ENCODE assay signal across 1 cellular context in the genomic region with DNA sequence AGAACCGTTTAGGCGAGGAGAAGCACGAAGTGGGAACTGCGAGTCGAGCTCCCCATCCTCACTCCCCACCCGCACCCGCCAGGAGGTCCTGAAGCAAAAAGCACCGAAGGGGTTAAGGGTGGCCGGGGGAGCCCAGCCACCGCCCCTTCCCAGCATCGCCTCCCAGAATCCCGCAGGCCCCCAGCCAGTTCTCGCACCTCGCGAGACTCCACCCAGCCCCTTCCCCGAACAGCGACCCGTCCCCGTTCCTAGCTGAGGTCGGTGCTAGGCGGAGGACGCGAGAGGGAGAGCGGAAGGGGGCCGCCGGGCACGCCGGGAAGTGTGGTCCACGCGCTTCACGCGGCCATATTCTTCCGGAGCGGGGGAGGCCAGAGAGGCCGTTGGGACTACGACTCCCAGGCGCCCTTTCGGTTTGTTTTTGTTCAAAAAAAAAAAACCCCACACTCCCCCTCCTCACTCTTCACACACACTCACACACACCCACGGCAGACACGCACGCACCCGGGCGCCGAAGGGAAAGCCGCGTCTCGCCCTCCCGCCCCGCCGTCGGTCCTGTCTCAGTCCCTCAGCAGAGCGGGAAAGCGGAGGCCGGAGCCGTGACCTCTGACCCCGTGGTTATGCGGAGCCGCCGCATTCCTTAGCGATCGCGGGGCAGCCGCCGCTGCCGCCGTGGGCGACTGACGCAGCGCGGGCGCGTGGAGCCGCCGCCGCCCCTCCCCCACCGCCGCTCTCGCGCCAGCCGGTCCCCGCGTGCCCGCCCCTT.
A peak's percentile ranks its signal among the peaks of the same experiment; 100 is the strongest.
TF ChIP-seq lines count a peak whose summit lies in the region.

A gene (plus strand): TSS at position 463 of the 763 bp plus-strand sequence. CDS start 445 bp downstream, outside the sequence.

TF ChIP-seq in HepG2, 621 proteins besides CTCF, POLR2A, EP300 and RAD21 (continued from another document and continues in another):
- TF ChIP-seq, protein P1, sequence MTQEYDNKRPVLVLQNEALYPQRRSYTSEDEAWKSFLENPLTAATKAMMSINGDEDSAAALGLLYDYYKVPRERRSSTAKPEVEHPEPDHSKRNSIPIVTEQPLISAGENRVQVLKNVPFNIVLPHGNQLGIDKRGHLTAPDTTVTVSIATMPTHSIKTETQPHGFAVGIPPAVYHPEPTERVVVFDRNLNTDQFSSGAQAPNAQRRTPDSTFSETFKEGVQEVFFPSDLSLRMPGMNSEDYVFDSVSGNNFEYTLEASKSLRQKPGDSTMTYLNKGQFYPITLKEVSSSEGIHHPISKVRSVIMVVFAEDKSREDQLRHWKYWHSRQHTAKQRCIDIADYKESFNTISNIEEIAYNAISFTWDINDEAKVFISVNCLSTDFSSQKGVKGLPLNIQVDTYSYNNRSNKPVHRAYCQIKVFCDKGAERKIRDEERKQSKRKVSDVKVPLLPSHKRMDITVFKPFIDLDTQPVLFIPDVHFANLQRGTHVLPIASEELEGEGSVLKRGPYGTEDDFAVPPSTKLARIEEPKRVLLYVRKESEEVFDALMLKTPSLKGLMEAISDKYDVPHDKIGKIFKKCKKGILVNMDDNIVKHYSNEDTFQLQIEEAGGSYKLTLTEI (CRISPR knock-in tag; conservative IDR thresholded peaks at IDR 0.05), result no peak
- TF ChIP-seq ZBTB7A (CRISPR knock-in tag; IDR thresholded peaks at IDR 0.05) (peak; percentile 100), ZNF207 (IDR thresholded peaks at IDR 0.05; ENCODE audit: borderline replicate concordance) (no peak), SKI (IDR thresholded peaks at IDR 0.05; ENCODE audit: partially characterized antibody) (peak; percentile 91), GFI1 (CRISPR knock-in tag; IDR thresholded peaks at IDR 0.05; ENCODE audit: borderline replicate concordance) (peak; percentile 85; the same call in 1 of the 2 replicates), KLF6 (CRISPR knock-in tag; IDR thresholded peaks at IDR 0.05) (peak; percentile 96), HHEX (CRISPR knock-in tag; IDR thresholded peaks at IDR 0.05) (no peak), PRMT3 (CRISPR knock-in tag; IDR thresholded peaks at IDR 0.05; ENCODE audit: borderline replicate concordance, low read depth) (peak; percentile 51; the same call in 1 of the 2 replicates), ZNF558 (CRISPR knock-in tag; IDR thresholded peaks at IDR 0.05; ENCODE audit: borderline replicate concordance) (peak; percentile 22; the same call in 1 of the 2 replicates), DNMT1 (CRISPR knock-in tag; IDR thresholded peaks at IDR 0.05) (0 out of 2 replicates have a peak, but pooled peaks have one; percentile 19), SMAD1 (CRISPR knock-in tag; IDR thresholded peaks at IDR 0.05; ENCODE audit: borderline replicate concordance, low read depth) (peak; percentile 97), ZSCAN29 (CRISPR knock-in tag; conservative IDR thresholded peaks at IDR 0.05) (peak; percentile 98), MLLT10 (CRISPR knock-in tag; IDR thresholded peaks at IDR 0.05) (no peak), SIN3B (IDR thresholded peaks at IDR 0.05; ENCODE audit: low read length) (no peak; the same call in 1 of the 2 replicates), ZNF333 (CRISPR knock-in tag; IDR thresholded peaks at IDR 0.05; ENCODE audit: borderline replicate concordance) (peak; percentile 89), KLF11 (CRISPR knock-in tag; IDR thresholded peaks at IDR 0.05) (peak; percentile 79; the same call in 1 of the 2 replicates), RXRB (CRISPR knock-in tag; IDR thresholded peaks at IDR 0.05; ENCODE audit: borderline replicate concordance) (peak; percentile 93)
- TF ChIP-seq, protein P2, sequence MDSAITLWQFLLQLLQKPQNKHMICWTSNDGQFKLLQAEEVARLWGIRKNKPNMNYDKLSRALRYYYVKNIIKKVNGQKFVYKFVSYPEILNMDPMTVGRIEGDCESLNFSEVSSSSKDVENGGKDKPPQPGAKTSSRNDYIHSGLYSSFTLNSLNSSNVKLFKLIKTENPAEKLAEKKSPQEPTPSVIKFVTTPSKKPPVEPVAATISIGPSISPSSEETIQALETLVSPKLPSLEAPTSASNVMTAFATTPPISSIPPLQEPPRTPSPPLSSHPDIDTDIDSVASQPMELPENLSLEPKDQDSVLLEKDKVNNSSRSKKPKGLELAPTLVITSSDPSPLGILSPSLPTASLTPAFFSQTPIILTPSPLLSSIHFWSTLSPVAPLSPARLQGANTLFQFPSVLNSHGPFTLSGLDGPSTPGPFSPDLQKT (CRISPR knock-in tag; IDR thresholded peaks at IDR 0.05; ENCODE audit: borderline replicate concordance), result no peak
- TF ChIP-seq, protein P3, sequence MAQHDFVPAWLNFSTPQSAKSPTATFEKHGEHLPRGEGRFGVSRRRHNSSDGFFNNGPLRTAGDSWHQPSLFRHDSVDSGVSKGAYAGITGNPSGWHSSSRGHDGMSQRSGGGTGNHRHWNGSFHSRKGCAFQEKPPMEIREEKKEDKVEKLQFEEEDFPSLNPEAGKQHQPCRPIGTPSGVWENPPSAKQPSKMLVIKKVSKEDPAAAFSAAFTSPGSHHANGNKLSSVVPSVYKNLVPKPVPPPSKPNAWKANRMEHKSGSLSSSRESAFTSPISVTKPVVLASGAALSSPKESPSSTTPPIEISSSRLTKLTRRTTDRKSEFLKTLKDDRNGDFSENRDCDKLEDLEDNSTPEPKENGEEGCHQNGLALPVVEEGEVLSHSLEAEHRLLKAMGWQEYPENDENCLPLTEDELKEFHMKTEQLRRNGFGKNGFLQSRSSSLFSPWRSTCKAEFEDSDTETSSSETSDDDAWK (CRISPR knock-in tag; IDR thresholded peaks at IDR 0.05), result no peak
- TF ChIP-seq, protein P4, sequence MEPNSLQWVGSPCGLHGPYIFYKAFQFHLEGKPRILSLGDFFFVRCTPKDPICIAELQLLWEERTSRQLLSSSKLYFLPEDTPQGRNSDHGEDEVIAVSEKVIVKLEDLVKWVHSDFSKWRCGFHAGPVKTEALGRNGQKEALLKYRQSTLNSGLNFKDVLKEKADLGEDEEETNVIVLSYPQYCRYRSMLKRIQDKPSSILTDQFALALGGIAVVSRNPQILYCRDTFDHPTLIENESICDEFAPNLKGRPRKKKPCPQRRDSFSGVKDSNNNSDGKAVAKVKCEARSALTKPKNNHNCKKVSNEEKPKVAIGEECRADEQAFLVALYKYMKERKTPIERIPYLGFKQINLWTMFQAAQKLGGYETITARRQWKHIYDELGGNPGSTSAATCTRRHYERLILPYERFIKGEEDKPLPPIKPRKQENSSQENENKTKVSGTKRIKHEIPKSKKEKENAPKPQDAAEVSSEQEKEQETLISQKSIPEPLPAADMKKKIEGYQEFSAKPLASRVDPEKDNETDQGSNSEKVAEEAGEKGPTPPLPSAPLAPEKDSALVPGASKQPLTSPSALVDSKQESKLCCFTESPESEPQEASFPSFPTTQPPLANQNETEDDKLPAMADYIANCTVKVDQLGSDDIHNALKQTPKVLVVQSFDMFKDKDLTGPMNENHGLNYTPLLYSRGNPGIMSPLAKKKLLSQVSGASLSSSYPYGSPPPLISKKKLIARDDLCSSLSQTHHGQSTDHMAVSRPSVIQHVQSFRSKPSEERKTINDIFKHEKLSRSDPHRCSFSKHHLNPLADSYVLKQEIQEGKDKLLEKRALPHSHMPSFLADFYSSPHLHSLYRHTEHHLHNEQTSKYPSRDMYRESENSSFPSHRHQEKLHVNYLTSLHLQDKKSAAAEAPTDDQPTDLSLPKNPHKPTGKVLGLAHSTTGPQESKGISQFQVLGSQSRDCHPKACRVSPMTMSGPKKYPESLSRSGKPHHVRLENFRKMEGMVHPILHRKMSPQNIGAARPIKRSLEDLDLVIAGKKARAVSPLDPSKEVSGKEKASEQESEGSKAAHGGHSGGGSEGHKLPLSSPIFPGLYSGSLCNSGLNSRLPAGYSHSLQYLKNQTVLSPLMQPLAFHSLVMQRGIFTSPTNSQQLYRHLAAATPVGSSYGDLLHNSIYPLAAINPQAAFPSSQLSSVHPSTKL (CRISPR knock-in tag; IDR thresholded peaks at IDR 0.05), result peak; percentile 75
- TF ChIP-seq, protein P5, sequence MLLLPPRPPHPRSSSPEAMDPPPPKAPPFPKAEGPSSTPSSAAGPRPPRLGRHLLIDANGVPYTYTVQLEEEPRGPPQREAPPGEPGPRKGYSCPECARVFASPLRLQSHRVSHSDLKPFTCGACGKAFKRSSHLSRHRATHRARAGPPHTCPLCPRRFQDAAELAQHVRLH (CRISPR knock-in tag; IDR thresholded peaks at IDR 0.05; ENCODE audit: borderline replicate concordance, low read depth), result peak; percentile 98
- TF ChIP-seq, protein P6, sequence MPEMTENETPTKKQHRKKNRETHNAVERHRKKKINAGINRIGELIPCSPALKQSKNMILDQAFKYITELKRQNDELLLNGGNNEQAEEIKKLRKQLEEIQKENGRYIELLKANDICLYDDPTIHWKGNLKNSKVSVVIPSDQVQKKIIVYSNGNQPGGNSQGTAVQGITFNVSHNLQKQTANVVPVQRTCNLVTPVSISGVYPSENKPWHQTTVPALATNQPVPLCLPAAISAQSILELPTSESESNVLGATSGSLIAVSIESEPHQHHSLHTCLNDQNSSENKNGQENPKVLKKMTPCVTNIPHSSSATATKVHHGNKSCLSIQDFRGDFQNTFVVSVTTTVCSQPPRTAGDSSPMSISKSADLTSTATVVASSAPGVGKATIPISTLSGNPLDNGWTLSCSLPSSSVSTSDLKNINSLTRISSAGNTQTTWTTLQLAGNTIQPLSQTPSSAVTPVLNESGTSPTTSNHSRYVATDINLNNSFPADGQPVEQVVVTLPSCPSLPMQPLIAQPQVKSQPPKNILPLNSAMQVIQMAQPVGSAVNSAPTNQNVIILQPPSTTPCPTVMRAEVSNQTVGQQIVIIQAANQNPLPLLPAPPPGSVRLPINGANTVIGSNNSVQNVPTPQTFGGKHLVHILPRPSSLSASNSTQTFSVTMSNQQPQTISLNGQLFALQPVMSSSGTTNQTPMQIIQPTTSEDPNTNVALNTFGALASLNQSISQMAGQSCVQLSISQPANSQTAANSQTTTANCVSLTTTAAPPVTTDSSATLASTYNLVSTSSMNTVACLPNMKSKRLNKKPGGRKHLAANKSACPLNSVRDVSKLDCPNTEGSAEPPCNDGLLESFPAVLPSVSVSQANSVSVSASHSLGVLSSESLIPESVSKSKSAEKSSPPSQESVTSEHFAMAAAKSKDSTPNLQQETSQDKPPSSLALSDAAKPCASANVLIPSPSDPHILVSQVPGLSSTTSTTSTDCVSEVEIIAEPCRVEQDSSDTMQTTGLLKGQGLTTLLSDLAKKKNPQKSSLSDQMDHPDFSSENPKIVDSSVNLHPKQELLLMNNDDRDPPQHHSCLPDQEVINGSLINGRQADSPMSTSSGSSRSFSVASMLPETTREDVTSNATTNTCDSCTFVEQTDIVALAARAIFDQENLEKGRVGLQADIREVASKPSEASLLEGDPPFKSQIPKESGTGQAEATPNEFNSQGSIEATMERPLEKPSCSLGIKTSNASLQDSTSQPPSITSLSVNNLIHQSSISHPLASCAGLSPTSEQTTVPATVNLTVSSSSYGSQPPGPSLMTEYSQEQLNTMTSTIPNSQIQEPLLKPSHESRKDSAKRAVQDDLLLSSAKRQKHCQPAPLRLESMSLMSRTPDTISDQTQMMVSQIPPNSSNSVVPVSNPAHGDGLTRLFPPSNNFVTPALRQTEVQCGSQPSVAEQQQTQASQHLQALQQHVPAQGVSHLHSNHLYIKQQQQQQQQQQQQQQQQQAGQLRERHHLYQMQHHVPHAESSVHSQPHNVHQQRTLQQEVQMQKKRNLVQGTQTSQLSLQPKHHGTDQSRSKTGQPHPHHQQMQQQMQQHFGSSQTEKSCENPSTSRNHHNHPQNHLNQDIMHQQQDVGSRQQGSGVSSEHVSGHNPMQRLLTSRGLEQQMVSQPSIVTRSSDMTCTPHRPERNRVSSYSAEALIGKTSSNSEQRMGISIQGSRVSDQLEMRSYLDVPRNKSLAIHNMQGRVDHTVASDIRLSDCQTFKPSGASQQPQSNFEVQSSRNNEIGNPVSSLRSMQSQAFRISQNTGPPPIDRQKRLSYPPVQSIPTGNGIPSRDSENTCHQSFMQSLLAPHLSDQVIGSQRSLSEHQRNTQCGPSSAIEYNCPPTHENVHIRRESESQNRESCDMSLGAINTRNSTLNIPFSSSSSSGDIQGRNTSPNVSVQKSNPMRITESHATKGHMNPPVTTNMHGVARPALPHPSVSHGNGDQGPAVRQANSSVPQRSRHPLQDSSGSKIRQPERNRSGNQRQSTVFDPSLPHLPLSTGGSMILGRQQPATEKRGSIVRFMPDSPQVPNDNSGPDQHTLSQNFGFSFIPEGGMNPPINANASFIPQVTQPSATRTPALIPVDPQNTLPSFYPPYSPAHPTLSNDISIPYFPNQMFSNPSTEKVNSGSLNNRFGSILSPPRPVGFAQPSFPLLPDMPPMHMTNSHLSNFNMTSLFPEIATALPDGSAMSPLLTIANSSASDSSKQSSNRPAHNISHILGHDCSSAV (CRISPR knock-in tag; IDR thresholded peaks at IDR 0.05; ENCODE audit: borderline replicate concordance), result no peak
- TF ChIP-seq, protein P7, sequence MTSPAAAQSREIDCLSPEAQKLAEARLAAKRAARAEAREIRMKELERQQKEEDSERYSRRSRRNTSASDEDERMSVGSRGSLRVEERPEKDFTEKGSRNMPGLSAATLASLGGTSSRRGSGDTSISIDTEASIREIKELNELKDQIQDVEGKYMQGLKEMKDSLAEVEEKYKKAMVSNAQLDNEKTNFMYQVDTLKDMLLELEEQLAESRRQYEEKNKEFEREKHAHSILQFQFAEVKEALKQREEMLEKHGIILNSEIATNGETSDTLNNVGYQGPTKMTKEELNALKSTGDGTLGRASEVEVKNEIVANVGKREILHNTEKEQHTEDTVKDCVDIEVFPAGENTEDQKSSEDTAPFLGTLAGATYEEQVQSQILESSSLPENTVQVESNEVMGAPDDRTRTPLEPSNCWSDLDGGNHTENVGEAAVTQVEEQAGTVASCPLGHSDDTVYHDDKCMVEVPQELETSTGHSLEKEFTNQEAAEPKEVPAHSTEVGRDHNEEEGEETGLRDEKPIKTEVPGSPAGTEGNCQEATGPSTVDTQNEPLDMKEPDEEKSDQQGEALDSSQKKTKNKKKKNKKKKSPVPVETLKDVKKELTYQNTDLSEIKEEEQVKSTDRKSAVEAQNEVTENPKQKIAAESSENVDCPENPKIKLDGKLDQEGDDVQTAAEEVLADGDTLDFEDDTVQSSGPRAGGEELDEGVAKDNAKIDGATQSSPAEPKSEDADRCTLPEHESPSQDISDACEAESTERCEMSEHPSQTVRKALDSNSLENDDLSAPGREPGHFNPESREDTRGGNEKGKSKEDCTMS (CRISPR knock-in tag; conservative IDR thresholded peaks at IDR 0.05), result no peak
- TF ChIP-seq, protein P8, sequence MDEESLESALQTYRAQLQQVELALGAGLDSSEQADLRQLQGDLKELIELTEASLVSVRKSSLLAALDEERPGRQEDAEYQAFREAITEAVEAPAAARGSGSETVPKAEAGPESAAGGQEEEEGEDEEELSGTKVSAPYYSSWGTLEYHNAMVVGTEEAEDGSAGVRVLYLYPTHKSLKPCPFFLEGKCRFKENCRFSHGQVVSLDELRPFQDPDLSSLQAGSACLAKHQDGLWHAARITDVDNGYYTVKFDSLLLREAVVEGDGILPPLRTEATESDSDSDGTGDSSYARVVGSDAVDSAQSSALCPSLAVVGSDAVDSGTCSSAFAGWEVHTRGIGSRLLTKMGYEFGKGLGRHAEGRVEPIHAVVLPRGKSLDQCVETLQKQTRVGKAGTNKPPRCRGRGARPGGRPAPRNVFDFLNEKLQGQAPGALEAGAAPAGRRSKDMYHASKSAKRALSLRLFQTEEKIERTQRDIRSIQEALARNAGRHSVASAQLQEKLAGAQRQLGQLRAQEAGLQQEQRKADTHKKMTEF (CRISPR knock-in tag; IDR thresholded peaks at IDR 0.05), result peak; percentile 99
- TF ChIP-seq, protein P9, sequence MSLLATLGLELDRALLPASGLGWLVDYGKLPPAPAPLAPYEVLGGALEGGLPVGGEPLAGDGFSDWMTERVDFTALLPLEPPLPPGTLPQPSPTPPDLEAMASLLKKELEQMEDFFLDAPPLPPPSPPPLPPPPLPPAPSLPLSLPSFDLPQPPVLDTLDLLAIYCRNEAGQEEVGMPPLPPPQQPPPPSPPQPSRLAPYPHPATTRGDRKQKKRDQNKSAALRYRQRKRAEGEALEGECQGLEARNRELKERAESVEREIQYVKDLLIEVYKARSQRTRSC (CRISPR knock-in tag; IDR thresholded peaks at IDR 0.05; ENCODE audit: low read depth), result 0 out of 2 replicates have a peak, but pooled peaks have one; percentile 57
